8 cellular contexts compared by ENCODE assay signal in genomic region chr5:179765400-179765799, GRCh38. TPM values are rescaled to one million over a fixed set of nuclear protein-coding genes. Genes with fewer than 3 reads are reported as not detected.
DNase-seq lines count a peak whose midpoint lies in the region; ATAC-seq, FAIRE-seq and TF ChIP-seq lines count a peak whose summit lies in the region.

No MANE protein-coding gene starts in this region.

- H3K27ac ChIP-seq in A549 (peak overlapping the region; percentile 30 to 74; a peak in 4 of 6 replicates), HUES48 (ENCODE audit: low read depth, low read length) (peak overlapping the region; percentile 50), K562 (ENCODE audit: extremely low read depth, low read depth, low read length) (peak overlapping the region; percentile 69), kidney (ENCODE audit: low read depth in 2 of 2, low read length in 2 of 2) (peak overlapping the region; percentile 20 to 59)

- DNase-seq in A549 (ENCODE audit: low read depth in 1 of 2, low spot score in 1 of 2) (peak in 1 of 2 experiments; percentile 23), K562 (ENCODE audit: extremely low read depth in 1 of 4, low spot score in 3 of 4) (peak in 1 of 4 experiments; percentile 70), kidney (no peak), NCI-H1105 (lab: John Stamatoyannopoulos, UW) (no peak)
- no peak for DNase-seq in activated CD8-positive, alpha-beta memory T cell treated with anti-CD3 and anti-CD28 coated beads, Interleukin-2, amount 50 U/mL, for 4 hours
- no peak for DNase-seq in NK-92 treated with Interleukin-12 subunit alpha and Interleukin-12 subunit beta, amount 100 ng/mL, for 24 hours (lab: John Stamatoyannopoulos, UW)

- POLR2A ChIA-PET in A549 (lab: Yijun Ruan, JAX) (no interaction called here), K562 (lab: Yijun Ruan, JAX) (interaction anchor here (0.6 to 1.3 kb wide), 2 partner anchors 9 to 54 kb away, joined by 3 read pairs; no protein-coding TSS in a partner anchor)

- TF ChIP-seq RAD21 in A549 (conservative IDR thresholded peaks at IDR 0.05 in 1 of 2, IDR thresholded peaks at IDR 0.05 in 1 of 2) (no peak), K562 (CRISPR knock-in tag; conservative IDR thresholded peaks at IDR 0.05 in 1 of 2, IDR thresholded peaks at IDR 0.05 in 1 of 2) (no peak)

- H3K9ac ChIP-seq in HUES48 (ENCODE audit: low read depth, low read length) (no peak overlapping the region), K562 (ENCODE audit: insufficient read depth in 1 of 2, low read depth in 2 of 2, low read length in 2 of 2) (peak overlapping the region; percentile 36 to 80; a peak in 3 of 4 replicates), kidney (ENCODE audit: low read length in 2 of 2) (no peak overlapping the region)

- intact Hi-C loops in K562 (cut with micrococcal nuclease), result loop anchor here (5.0 kb wide), 1 partner anchor 42 kb away; the partner anchor contains the start of gene MGAT4B
- intact Hi-C loops in kidney (cut with DNase I), result no loop called here

- H4K20me1 ChIP-seq in K562 (replicated peaks; ENCODE audit: control insufficient read depth, insufficient read depth, low read length), result peaks cover 38% of the 10 kb centered on the region

- ATAC-seq in A549 (peak in 1 of 2 experiments; percentile 23; a peak in 2 of 6 replicates), K562 (peak; percentile 32), GM21576 (IDR thresholded peaks at IDR 0.05; ENCODE audit: unreplicated experiment) (no peak)

- CTCF ChIA-PET in A549 (lab: Yijun Ruan, JAX), result interaction anchor here (0.6 to 5.5 kb wide), 6 partner anchors 10 to 36 kb away, joined by 3 to 48 read pairs (median 14); partner anchors contain the start of gene LTC4S
- CTCF ChIA-PET in K562 (lab: Yijun Ruan, JAX; ENCODE audit: low intra/inter-chr PET ratio), result no interaction called here

- WGBS in A549 (ENCODE audit: missing lambda C conversion rate), result 60% methylated on average over 13 of the region's 13 CpGs
- WGBS in K562 (ENCODE audit: insufficient coverage, low coverage, missing lambda C conversion rate), result 52% methylated on average over 13 of the region's 13 CpGs

- TF ChIP-seq CTCF in A549 (IDR thresholded peaks at IDR 0.05), result no peak
- TF ChIP-seq CTCF in K562 (IDR thresholded peaks at IDR 0.05 in 2 of 3, conservative IDR thresholded peaks at IDR 0.05 in 1 of 3; ENCODE audit: insufficient read depth in 2 of 3, low read depth in 1 of 3, low read length in 3 of 3), result no peak
- no peak for TF ChIP-seq CTCF in kidney (IDR thresholded peaks at IDR 0.05; ENCODE audit: borderline replicate concordance, extremely low read depth, insufficient read depth)

- H3K36me3 ChIP-seq in HUES48 (ENCODE audit: control insufficient read depth, insufficient read depth, low read length), result peaks cover 50% of the 10 kb centered on the region
- peaks cover 58% of the 10 kb centered on the region for H3K36me3 ChIP-seq in K562 (ENCODE audit: control insufficient read depth, insufficient read depth, low read length)
- H3K36me3 ChIP-seq in kidney (ENCODE audit: control insufficient read depth in 1 of 2, insufficient read depth in 2 of 2, low read length in 2 of 2), result peaks cover 10 to 14% of the 10 kb centered on the region in 2 donors

- TF ChIP-seq POLR2A in A549 (IDR thresholded peaks at IDR 0.05; ENCODE audit: low read length) (no peak), K562 (conservative IDR thresholded peaks at IDR 0.05) (no peak)

- H3K9me1 ChIP-seq in K562 (ENCODE audit: control insufficient read depth, insufficient read depth, low read length), result peaks cover 14% of the 10 kb centered on the region

- H3K4me1 ChIP-seq in A549 (peaks cover 42% of the 10 kb centered on the region), HUES48 (ENCODE audit: control insufficient read depth, insufficient read depth, low read length) (peaks cover 24% of the 10 kb centered on the region), K562 (replicated peaks in 1 of 2; ENCODE audit: control insufficient read depth in 2 of 2, insufficient read depth in 2 of 2, low read length in 2 of 2) (peaks cover 30 to 42% of the 10 kb centered on the region in 2 experiments), kidney (ENCODE audit: control insufficient read depth in 1 of 2, insufficient read depth in 1 of 2, low read depth in 1 of 2, low read length in 2 of 2) (peaks cover 32 to 36% of the 10 kb centered on the region in 2 donors)

- in situ Hi-C loops in K562 (cut with MboI), result no loop called here

- H3K9me3 ChIP-seq in A549 (no peaks in the 10 kb centered on the region), HUES48 (ENCODE audit: control insufficient read depth, insufficient read depth, low read length) (no peaks in the 10 kb centered on the region), K562 (replicated peaks; ENCODE audit: control insufficient read depth, insufficient read depth, low read depth, low read length) (no peaks in the 10 kb centered on the region), kidney (ENCODE audit: control insufficient read depth in 1 of 2, low read length in 2 of 2) (no peaks in the 10 kb centered on the region)

- BruUV-seq in K562 (replicated peaks; lab: Mats Ljungman, UMichigan), result no TSS peak

- H3K79me2 ChIP-seq in K562 (ENCODE audit: control insufficient read depth, insufficient read depth, low read length), result peaks cover 70% of the 10 kb centered on the region

- TF ChIP-seq EP300 in A549 (IDR thresholded peaks at IDR 0.05) (no peak), K562 (IDR thresholded peaks at IDR 0.05; ENCODE audit: low read length) (no peak)

- no peak overlapping the region for H2AFZ ChIP-seq in K562 (ENCODE audit: low read depth, low read length)

- peak overlapping the region; percentile 32; the same call in 1 of the 3 replicates for H3K4me2 ChIP-seq in A549
- H3K4me2 ChIP-seq in K562 (ENCODE audit: insufficient read depth, low read length), result no peak overlapping the region; the same call in 1 of the 2 replicates

- no peak for FAIRE-seq in A549 (lab: Jason Lieb, UNC)
- no peak for FAIRE-seq in K562 (lab: Jason Lieb, UNC)
- no peak for FAIRE-seq in kidney (lab: Jason Lieb, UNC)

- H3K4me3 ChIP-seq in A549, result no peak overlapping the region
- H3K4me3 ChIP-seq in HUES48 (ENCODE audit: low read depth, low read length), result no peak overlapping the region
- no peak overlapping the region for H3K4me3 ChIP-seq in K562
- peak overlapping the region in 1 of 2 donors; percentile 35 for H3K4me3 ChIP-seq in kidney (ENCODE audit: low read length in 2 of 2)

- H3K27me3 ChIP-seq in HUES48 (ENCODE audit: control insufficient read depth, insufficient read depth, low read length) (no peaks in the 10 kb centered on the region), K562 (ENCODE audit: control insufficient read depth in 2 of 2, insufficient read depth in 2 of 2, low read length in 2 of 2) (no peaks in the 10 kb centered on the region)

RNA-seq across cellular contexts. Expression of gene LTC4S, which starts 28.4 kb away (rescaled TPM):
- polyA plus RNA-seq in A549 (2011; rRNA removed), result not detected in 2 replicates
- 0.08 and 0.19 TPM in 2 replicates for polyA plus RNA-seq in A549 (2012; cell fraction: cytosol; rRNA removed)
- polyA plus RNA-seq in A549 (2012; cell fraction: nucleus; rRNA removed), result 0.67 and 1.3 TPM in 2 replicates
- 0.26 TPM in 1 of 3 replicates, not detected in the others for polyA plus RNA-seq in A549 (2017; fragmentation: RNase III; extraction: RNeasy Plus Mini Kit Qiagen cat#74134 plus additional on column Dnase treatment)
- polyA minus RNA-seq in A549 (2011; rRNA and poly(A)+ RNA removed), result not detected in 2 replicates
- 0.90 TPM in 1 of 2 replicates, not detected in the other for total RNA-seq in K562 (2011; cell fraction: chromatin; rRNA removed; ENCODE audit: low replicate concordance)
- 0.83 and 1.1 TPM in 2 replicates for total RNA-seq in K562 (2011; cell fraction: nucleolus; rRNA removed)
- total RNA-seq in K562 (2011; cell fraction: nucleoplasm; rRNA removed), result not detected in 2 replicates
- total RNA-seq in K562 (2014; rRNA removed), result 0.77 TPM in 1 of 2 replicates, not detected in the other
- total RNA-seq in K562 (2014; rRNA removed; fragmentation: Illumina TruSeq; extraction: Trizol), result not detected in 2 replicates
- total RNA-seq in K562 (2015; rRNA removed; fragmentation: Illumina TruSeq; extraction: Trizol), result not detected in 2 replicates
- total RNA-seq in K562 (2021), result 0.51 and 0.75 TPM in 2 replicates
- not detected in 2 replicates for polyA plus RNA-seq in K562 (2011; rRNA removed)
- not detected in 2 replicates for polyA plus RNA-seq in K562 (2011; cell fraction: cytosol; rRNA removed)
- 0.65 and 0.75 TPM in 2 replicates for polyA plus RNA-seq in K562 (2011; cell fraction: nucleus; rRNA removed)
- polyA plus RNA-seq in K562 (2012), result 0.47 TPM in 1 of 2 replicates, not detected in the other
- not detected in 2 replicates for polyA plus RNA-seq in K562 (2014; fragmentation: Illumina TruSeq; extraction: Trizol)
- not detected for polyA plus RNA-seq in K562 (2014; fragmentation: Nextera tagmentation; extraction: Ambion mirVana)
- 0.17 TPM in 1 of 2 replicates, not detected in the other for polyA plus RNA-seq in K562 (2014; rRNA removed)
- not detected in 2 replicates for polyA minus RNA-seq in K562 (2011; rRNA and poly(A)+ RNA removed)
- not detected in 2 replicates for polyA minus RNA-seq in K562 (2011; cell fraction: cytosol; rRNA and poly(A)+ RNA removed)
- polyA minus RNA-seq in K562 (2011; cell fraction: nucleus; rRNA and poly(A)+ RNA removed), result not detected in 2 replicates
- 30.6 TPM for total RNA-seq in kidney
- polyA plus RNA-seq in kidney (ENCODE audit: insufficient read depth, low read depth, low replicate concordance), result 20.1 TPM

RNA-seq across cellular contexts. Expression of gene MAML1, which starts 32.8 kb away (rescaled TPM):
- polyA plus RNA-seq in A549 (2011; rRNA removed), result 6.9 and 10.9 TPM in 2 replicates
- polyA plus RNA-seq in A549 (2012; cell fraction: cytosol; rRNA removed), result 13.0 and 14.9 TPM in 2 replicates
- polyA plus RNA-seq in A549 (2012; cell fraction: nucleus; rRNA removed), result 12.1 and 13.4 TPM in 2 replicates
- polyA plus RNA-seq in A549 (2017; fragmentation: RNase III; extraction: RNeasy Plus Mini Kit Qiagen cat#74134 plus additional on column Dnase treatment), result 11.0 to 12.0 TPM (median 11.4 TPM) in 3 replicates
- 12.1 and 12.8 TPM in 2 replicates for polyA minus RNA-seq in A549 (2011; rRNA and poly(A)+ RNA removed)
- total RNA-seq in K562 (2011; cell fraction: chromatin; rRNA removed; ENCODE audit: low replicate concordance), result 22.0 and 30.3 TPM in 2 replicates
- 14.2 and 15.8 TPM in 2 replicates for total RNA-seq in K562 (2011; cell fraction: nucleolus; rRNA removed)
- total RNA-seq in K562 (2011; cell fraction: nucleoplasm; rRNA removed), result 18.6 and 22.0 TPM in 2 replicates
- 7.0 and 9.4 TPM in 2 replicates for total RNA-seq in K562 (2014; rRNA removed)
- total RNA-seq in K562 (2014; rRNA removed; fragmentation: Illumina TruSeq; extraction: Trizol), result 4.8 and 4.9 TPM in 2 replicates
- 7.0 and 7.5 TPM in 2 replicates for total RNA-seq in K562 (2015; rRNA removed; fragmentation: Illumina TruSeq; extraction: Trizol)
- total RNA-seq in K562 (2021), result 16.1 and 18.4 TPM in 2 replicates
- polyA plus RNA-seq in K562 (2011; rRNA removed), result 4.3 and 8.2 TPM in 2 replicates
- 5.1 and 5.6 TPM in 2 replicates for polyA plus RNA-seq in K562 (2011; cell fraction: cytosol; rRNA removed)
- 11.5 and 16.9 TPM in 2 replicates for polyA plus RNA-seq in K562 (2011; cell fraction: nucleus; rRNA removed)
- 10.7 and 12.1 TPM in 2 replicates for polyA plus RNA-seq in K562 (2012)
- polyA plus RNA-seq in K562 (2014; fragmentation: Illumina TruSeq; extraction: Trizol), result 12.7 and 13.4 TPM in 2 replicates
- polyA plus RNA-seq in K562 (2014; fragmentation: Nextera tagmentation; extraction: Ambion mirVana), result under 1 TPM; 0.32 to 0.45 TPM
- polyA plus RNA-seq in K562 (2014; rRNA removed), result 10.1 and 10.6 TPM in 2 replicates
- 3.5 and 4.2 TPM in 2 replicates for polyA minus RNA-seq in K562 (2011; rRNA and poly(A)+ RNA removed)
- polyA minus RNA-seq in K562 (2011; cell fraction: cytosol; rRNA and poly(A)+ RNA removed), result 11.2 and 12.8 TPM in 2 replicates
- 6.6 and 7.6 TPM in 2 replicates for polyA minus RNA-seq in K562 (2011; cell fraction: nucleus; rRNA and poly(A)+ RNA removed)
- total RNA-seq in kidney, result 26.8 TPM
- polyA plus RNA-seq in kidney (ENCODE audit: insufficient read depth, low read depth, low replicate concordance), result 5.3 TPM

RNA-seq across cellular contexts. Expression of gene MGAT4B, which starts 41.3 kb away (rescaled TPM):
- polyA plus RNA-seq in A549 (2011; rRNA removed) (57.4 and 110 TPM in 2 replicates), A549 (2017; fragmentation: RNase III; extraction: RNeasy Plus Mini Kit Qiagen cat#74134 plus additional on column Dnase treatment) (153 to 166 TPM (median 153 TPM) in 3 replicates), K562 (2011; rRNA removed) (77.2 and 79.8 TPM in 2 replicates), K562 (2014; fragmentation: Illumina TruSeq; extraction: Trizol) (80.2 and 90.3 TPM in 2 replicates), K562 (2014; fragmentation: Nextera tagmentation; extraction: Ambion mirVana) (under 1 TPM; 0.34 to 0.37 TPM), K562 (2014; rRNA removed) (75.9 and 88.5 TPM in 2 replicates), kidney (ENCODE audit: insufficient read depth, low read depth, low replicate concordance) (79.4 TPM)
- 145 and 194 TPM in 2 replicates for polyA plus RNA-seq in A549 (2012; cell fraction: cytosol; rRNA removed)
- 436 and 532 TPM in 2 replicates for polyA plus RNA-seq in A549 (2012; cell fraction: nucleus; rRNA removed)
- 132 and 144 TPM in 2 replicates for polyA minus RNA-seq in A549 (2011; rRNA and poly(A)+ RNA removed)
- total RNA-seq in K562 (2011; cell fraction: chromatin; rRNA removed; ENCODE audit: low replicate concordance), result 133 and 442 TPM in 2 replicates
- 330 and 396 TPM in 2 replicates for total RNA-seq in K562 (2011; cell fraction: nucleolus; rRNA removed)
- 200 and 206 TPM in 2 replicates for total RNA-seq in K562 (2011; cell fraction: nucleoplasm; rRNA removed)
- total RNA-seq in K562 (2014; rRNA removed) (75.4 and 97.9 TPM in 2 replicates), K562 (2014; rRNA removed; fragmentation: Illumina TruSeq; extraction: Trizol) (53.9 and 64.8 TPM in 2 replicates), K562 (2015; rRNA removed; fragmentation: Illumina TruSeq; extraction: Trizol) (62.2 and 64.4 TPM in 2 replicates), K562 (2021) (120 and 133 TPM in 2 replicates), kidney (174 TPM)
- polyA plus RNA-seq in K562 (2011; cell fraction: cytosol; rRNA removed), result 88.2 and 150 TPM in 2 replicates
- polyA plus RNA-seq in K562 (2011; cell fraction: nucleus; rRNA removed), result 249 and 384 TPM in 2 replicates
- polyA plus RNA-seq in K562 (2012), result 107 and 152 TPM in 2 replicates
- polyA minus RNA-seq in K562 (2011; rRNA and poly(A)+ RNA removed), result 44.9 and 70.3 TPM in 2 replicates
- 77.2 and 90.7 TPM in 2 replicates for polyA minus RNA-seq in K562 (2011; cell fraction: cytosol; rRNA and poly(A)+ RNA removed)
- polyA minus RNA-seq in K562 (2011; cell fraction: nucleus; rRNA and poly(A)+ RNA removed), result 113 and 122 TPM in 2 replicates

RNA-seq across cellular contexts. Expression of gene SQSTM1, which starts 55.3 kb away (rescaled TPM):
- 362 and 415 TPM in 2 replicates for polyA plus RNA-seq in A549 (2011; rRNA removed)
- 377 and 435 TPM in 2 replicates for polyA plus RNA-seq in A549 (2012; cell fraction: cytosol; rRNA removed)
- polyA plus RNA-seq in A549 (2012; cell fraction: nucleus; rRNA removed), result 848 and 893 TPM in 2 replicates
- polyA plus RNA-seq in A549 (2017; fragmentation: RNase III; extraction: RNeasy Plus Mini Kit Qiagen cat#74134 plus additional on column Dnase treatment), result 529 to 625 TPM (median 606 TPM) in 3 replicates
- polyA minus RNA-seq in A549 (2011; rRNA and poly(A)+ RNA removed), result 233 and 259 TPM in 2 replicates
- total RNA-seq in K562 (2011; cell fraction: chromatin; rRNA removed; ENCODE audit: low replicate concordance), result 89.8 and 300 TPM in 2 replicates
- total RNA-seq in K562 (2011; cell fraction: nucleolus; rRNA removed), result 389 and 414 TPM in 2 replicates
- total RNA-seq in K562 (2011; cell fraction: nucleoplasm; rRNA removed), result 172 and 183 TPM in 2 replicates
- total RNA-seq in K562 (2014; rRNA removed), result 148 and 236 TPM in 2 replicates
- total RNA-seq in K562 (2014; rRNA removed; fragmentation: Illumina TruSeq; extraction: Trizol), result 32.0 and 37.6 TPM in 2 replicates
- total RNA-seq in K562 (2015; rRNA removed; fragmentation: Illumina TruSeq; extraction: Trizol), result 107 and 109 TPM in 2 replicates
- total RNA-seq in K562 (2021), result 148 and 151 TPM in 2 replicates
- polyA plus RNA-seq in K562 (2011; rRNA removed), result 44.8 and 45.2 TPM in 2 replicates
- polyA plus RNA-seq in K562 (2011; cell fraction: cytosol; rRNA removed), result 47.2 and 77.9 TPM in 2 replicates
- polyA plus RNA-seq in K562 (2011; cell fraction: nucleus; rRNA removed), result 132 and 257 TPM in 2 replicates
- polyA plus RNA-seq in K562 (2012), result 159 and 567 TPM in 2 replicates
- 75.0 and 79.8 TPM in 2 replicates for polyA plus RNA-seq in K562 (2014; fragmentation: Illumina TruSeq; extraction: Trizol)
- 1 to 10 TPM; 5.6 to 8.2 TPM for polyA plus RNA-seq in K562 (2014; fragmentation: Nextera tagmentation; extraction: Ambion mirVana)
- 64.0 and 70.7 TPM in 2 replicates for polyA plus RNA-seq in K562 (2014; rRNA removed)
- polyA minus RNA-seq in K562 (2011; rRNA and poly(A)+ RNA removed), result 25.0 and 34.0 TPM in 2 replicates
- polyA minus RNA-seq in K562 (2011; cell fraction: cytosol; rRNA and poly(A)+ RNA removed), result 82.1 and 107 TPM in 2 replicates
- polyA minus RNA-seq in K562 (2011; cell fraction: nucleus; rRNA and poly(A)+ RNA removed), result 184 and 191 TPM in 2 replicates
- 249 TPM for total RNA-seq in kidney
- 309 TPM for polyA plus RNA-seq in kidney (ENCODE audit: insufficient read depth, low read depth, low replicate concordance)

Comparison
In these comparisons a context has a peak if more than half of its experiments do, and no peak if none do; other contexts are left out.
1. H3K9ac ChIP-seq: peak in K562 (2 of 2); none in HUES48 (single experiment) and kidney (0 of 2).
2. Peak in every context shown above with its lines, with median percentiles within 50 percentile points of each other: H3K27ac ChIP-seq.